Comparison of ENCODE assay signal across 8 cellular contexts in genomic region chr1:52920791-52921291, GRCh38. TPM values are rescaled to one million over a fixed set of nuclear protein-coding genes. Genes with fewer than 3 reads are reported as not detected.
DNase-seq lines count a peak whose midpoint lies in the region; ATAC-seq and TF ChIP-seq lines count a peak whose summit lies in the region.

No MANE protein-coding gene starts in this region.

- no peaks in the 10 kb centered on the region for H4K20me1 ChIP-seq in neural progenitor cell (ENCODE audit: low read depth)

- peak overlapping the region; percentile 81 to 87 (median 82) for H3K4me3 Mint-ChIP-seq in CD4-positive, CD25-positive, alpha-beta regulatory T cell
- H3K4me3 Mint-ChIP-seq in neural progenitor cell, result no peak overlapping the region

- H3K9me3 ChIP-seq in CD4-positive, CD25-positive, alpha-beta regulatory T cell (ENCODE audit: control insufficient read depth in 2 of 2, low read length in 2 of 2), result no peaks in the 10 kb centered on the region
- H3K9me3 ChIP-seq in RWPE2 (ENCODE audit: severe bottlenecking) (no peaks in the 10 kb centered on the region), neural progenitor cell (ENCODE audit: low read depth) (no peaks in the 10 kb centered on the region)

- DNase-seq in CD4-positive, CD25-positive, alpha-beta regulatory T cell, result no peak
- DNase-seq in RWPE2 (ENCODE audit: low spot score) (no peak), fibroblast of peridontal ligament (ENCODE audit: extremely low read depth) (peak; percentile 15), neural progenitor cell (ENCODE audit: low spot score) (no peak), SW480 (ENCODE audit: low spot score) (no peak), DMS79 (lab: John Stamatoyannopoulos, UW) (no peak), epidermal melanocyte (ENCODE audit: insufficient read length, low spot score) (no peak)

- H3K9me3 Mint-ChIP-seq in CD4-positive, CD25-positive, alpha-beta regulatory T cell, result no peaks in the 10 kb centered on the region
- peaks cover 16% of the 10 kb centered on the region for H3K9me3 Mint-ChIP-seq in neural progenitor cell

- no peak for ATAC-seq in CD4-positive, CD25-positive, alpha-beta regulatory T cell (ENCODE audit: low read depth in 2 of 2)
- ATAC-seq in RWPE2 (ENCODE audit: low read depth) (peak; percentile 54), HG03196 (IDR thresholded peaks at IDR 0.05; ENCODE audit: unreplicated experiment) (no peak)

- peak overlapping the region; percentile 72 for H3K4me2 ChIP-seq in neural progenitor cell

- no peaks in the 10 kb centered on the region for H3K27me3 ChIP-seq in CD4-positive, CD25-positive, alpha-beta regulatory T cell (ENCODE audit: control insufficient read depth, insufficient read depth, low read length)
- no peaks in the 10 kb centered on the region for H3K27me3 ChIP-seq in RWPE2 (ENCODE audit: insufficient read depth, poor library complexity, severe bottlenecking)
- H3K27me3 ChIP-seq in neural progenitor cell, result peaks cover 64% of the 10 kb centered on the region

- H3K36me3 ChIP-seq in CD4-positive, CD25-positive, alpha-beta regulatory T cell (ENCODE audit: control insufficient read depth, insufficient read depth, low read length), result no peaks in the 10 kb centered on the region
- H3K36me3 ChIP-seq in RWPE2 (ENCODE audit: low read depth) (no peaks in the 10 kb centered on the region), neural progenitor cell (no peaks in the 10 kb centered on the region)

- H3K79me2 ChIP-seq in neural progenitor cell (ENCODE audit: low read depth), result no peaks in the 10 kb centered on the region

- peaks cover 30% of the 10 kb centered on the region for H3K4me1 ChIP-seq in CD4-positive, CD25-positive, alpha-beta regulatory T cell (ENCODE audit: control insufficient read depth, insufficient read depth, low read length, poor library complexity, severe bottlenecking)
- H3K4me1 ChIP-seq in RWPE2 (ENCODE audit: insufficient read depth, poor library complexity, severe bottlenecking), result no peaks in the 10 kb centered on the region
- no peaks in the 10 kb centered on the region for H3K4me1 ChIP-seq in neural progenitor cell

- H3K36me3 Mint-ChIP-seq in CD4-positive, CD25-positive, alpha-beta regulatory T cell, result peaks cover 4% of the 10 kb centered on the region
- no peaks in the 10 kb centered on the region for H3K36me3 Mint-ChIP-seq in neural progenitor cell

- H3K27ac Mint-ChIP-seq in CD4-positive, CD25-positive, alpha-beta regulatory T cell, result peak overlapping the region in 1 of 3 donors; percentile 78
- no peak overlapping the region for H3K27ac Mint-ChIP-seq in neural progenitor cell

- H3F3A ChIP-seq in neural progenitor cell (ENCODE audit: low read depth), result peaks cover 13% of the 10 kb centered on the region

- H3K27ac ChIP-seq in CD4-positive, CD25-positive, alpha-beta regulatory T cell (ENCODE audit: insufficient read depth, low read length, poor library complexity, severe bottlenecking), result peak overlapping the region; percentile 66
- H3K27ac ChIP-seq in RWPE2 (ENCODE audit: poor library complexity, severe bottlenecking) (peak overlapping the region; percentile 15), neural progenitor cell (no peak overlapping the region)

- peak overlapping the region; percentile 92 for H2AFZ ChIP-seq in neural progenitor cell (replicated peaks)

- H3K27me3 Mint-ChIP-seq in CD4-positive, CD25-positive, alpha-beta regulatory T cell, result peaks cover 4% of the 10 kb centered on the region
- peaks cover 29% of the 10 kb centered on the region for H3K27me3 Mint-ChIP-seq in neural progenitor cell (ENCODE audit: insufficient read depth, low read depth)

- H3K4me3 ChIP-seq in CD4-positive, CD25-positive, alpha-beta regulatory T cell (ENCODE audit: low read depth, low read length), result peak overlapping the region; percentile 31
- H3K4me3 ChIP-seq in RWPE2 (ENCODE audit: severe bottlenecking) (peak overlapping the region; percentile 58), neural progenitor cell (peak overlapping the region; percentile 48)

- no peak overlapping the region for H3K9ac ChIP-seq in neural progenitor cell

- peaks cover 16 to 36% (median 26%) of the 10 kb centered on the region in 4 donors for H3K4me1 Mint-ChIP-seq in CD4-positive, CD25-positive, alpha-beta regulatory T cell
- H3K4me1 Mint-ChIP-seq in neural progenitor cell, result no peaks in the 10 kb centered on the region

- TF ChIP-seq CTCF in RWPE2 (IDR thresholded peaks at IDR 0.05; ENCODE audit: poor library complexity, severe bottlenecking), result no peak
- TF ChIP-seq CTCF in neural progenitor cell (IDR thresholded peaks at IDR 0.05), result no peak

RNA-seq across cellular contexts. Expression of gene ECHDC2, which starts 0.7 kb away (rescaled TPM):
- 121 TPM for total RNA-seq in CD4-positive, CD25-positive, alpha-beta regulatory T cell
- polyA plus RNA-seq in CD4-positive, CD25-positive, alpha-beta regulatory T cell, result 10 to 100 TPM; 26.3 to 40.0 (median 33.6) TPM
- 7.6 and 10.7 TPM in 2 replicates for total RNA-seq in neural progenitor cell (ENCODE audit: low replicate concordance)

RNA-seq across cellular contexts. Expression of gene SCP2, which starts 6.2 kb away (rescaled TPM):
- total RNA-seq in CD4-positive, CD25-positive, alpha-beta regulatory T cell, result 58.9 TPM
- 100 to 1,000 TPM; 150 to 213 (median 169) TPM for polyA plus RNA-seq in CD4-positive, CD25-positive, alpha-beta regulatory T cell
- total RNA-seq in neural progenitor cell (ENCODE audit: low replicate concordance), result 71.1 and 101 TPM in 2 replicates

Comparison
In these comparisons a context has a peak if more than half of its experiments do, and no peak if none do; other contexts are left out.
1. RNA of gene ECHDC2, which starts 0.7 kb away (total RNA-seq): 121 TPM in CD4-positive, CD25-positive, alpha-beta regulatory T cell (single experiment); 7.6 to 10.7 TPM in neural progenitor cell; every median in the first group is over 10 times any median in the second.
2. Peak in every context shown above with its lines, with median percentiles within 50 percentile points of each other: H3K4me3 ChIP-seq.